Comparison of ENCODE assay signal across 10 cellular contexts in genomic region chrX:24603191-24603590, GRCh38. TPM values are rescaled to one million over a fixed set of nuclear protein-coding genes. Genes with fewer than 3 reads are reported as not detected.
"Had no signal": no experiment of that assay in that cellular context is flagged by ENCODE, and none has a peak within 500 bp of the region (broad histone marks: within the 10 kb centered on the region; RNA-seq: fewer than 3 reads in every experiment).

No MANE protein-coding gene starts in this region.

- H3K9me3 ChIP-seq: HAP-1 had no signal

- H3K4me2 ChIP-seq: GM23338 had no signal

- FAIRE-seq: H1, H54 had no signal

- H3K9ac ChIP-seq: GM23248 had no signal

- H2AFZ ChIP-seq: GM23248, GM23338 had no signal

- DNase-seq: GM23248, GOT3, H7, H9, HCEC 1CT, HFFc6 had no signal

- H3K4me3 ChIP-seq: GM23248, GM23338, HAP-1 had no signal

- H3K27ac ChIP-seq: GM23248 had no signal

- H3K36me3 ChIP-seq: HAP-1 had no signal

RNA-seq across cellular contexts. Expression of gene PCYT1B, which starts 44.0 kb away (rescaled TPM):
- polyA plus RNA-seq: GM23248 had no signal
